12 cellular contexts compared by ENCODE assay signal in the genomic region with DNA sequence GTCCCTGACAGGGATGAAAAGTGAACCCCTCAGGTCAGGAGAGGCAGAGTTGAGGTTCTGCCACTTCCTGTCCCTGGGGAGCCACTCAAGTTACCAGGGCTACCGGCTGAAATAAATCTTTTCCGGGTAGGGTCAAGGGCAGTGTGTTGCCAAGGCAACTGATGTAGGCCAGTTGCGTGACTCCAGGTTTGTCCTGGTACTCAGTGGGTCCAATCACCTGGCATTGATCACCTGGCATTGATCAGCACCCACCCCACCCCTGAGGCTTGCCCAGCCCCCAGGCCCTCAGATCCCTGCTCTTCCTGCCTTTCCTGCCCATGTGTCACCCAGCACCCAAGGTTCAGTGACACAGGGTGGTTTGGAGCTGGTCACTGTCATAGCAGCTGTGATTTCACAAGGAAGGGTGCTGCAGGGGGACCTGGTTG. TPM values are rescaled to one million over a fixed set of nuclear protein-coding genes. Genes with fewer than 3 reads are reported as not detected.
DNase-seq lines count a peak whose midpoint lies in the region; ATAC-seq and TF ChIP-seq lines count a peak whose summit lies in the region.
"Had no signal": no experiment of that assay in that cellular context is flagged by ENCODE, and none has a peak within 500 bp of the region (broad histone marks: within the 10 kb centered on the region; RNA-seq: fewer than 3 reads in every experiment).

No MANE protein-coding gene starts in this region.

- peak; percentile 35 for ATAC-seq in GM18909 (IDR thresholded peaks at IDR 0.05; ENCODE audit: poor library complexity, unreplicated experiment)
- ATAC-seq in activated B cell treated with CpG ODN at 0.5 μM for 24 hours (ENCODE audit: low read depth) = peak; percentile 18
- no peak for ATAC-seq in naive thymus-derived CD4-positive, alpha-beta T cell
- no peak for ATAC-seq in left lung
- ATAC-seq in GM19397 (IDR thresholded peaks at IDR 0.05; ENCODE audit: unreplicated experiment) = no peak

- H3K27me3 ChIP-seq in naive thymus-derived CD4-positive, alpha-beta T cell (ENCODE audit: control insufficient read depth in 2 of 2, insufficient read depth in 2 of 2, low read length in 2 of 2) = no peaks in the 10 kb centered on the region
- peaks cover 0 to 15% of the 10 kb centered on the region in 2 donors for H3K27me3 ChIP-seq in left lung

- peak overlapping the region; percentile 35 for H3K27ac ChIP-seq in naive thymus-derived CD4-positive, alpha-beta T cell (ENCODE audit: low read depth, low read length)
- H3K27ac ChIP-seq in left lung = peak overlapping the region in 1 of 2 donors; percentile 18

- no peaks in the 10 kb centered on the region for H3K9me3 Mint-ChIP-seq in activated B cell treated with CpG ODN at 0.5 μM for 24 hours
- no peaks in the 10 kb centered on the region for H3K9me3 Mint-ChIP-seq in naive thymus-derived CD4-positive, alpha-beta T cell

- peaks cover 0 to 17% (median 0%) of the 10 kb centered on the region in 3 experiments for H3K36me3 ChIP-seq in naive thymus-derived CD4-positive, alpha-beta T cell (ENCODE audit: control insufficient read depth in 2 of 3, insufficient read depth in 3 of 3, low read length in 3 of 3)
- peaks cover 0 to 25% of the 10 kb centered on the region in 2 donors for H3K36me3 ChIP-seq in left lung

- H3K4me3 ChIP-seq in naive thymus-derived CD4-positive, alpha-beta T cell (ENCODE audit: low read length) = no peak overlapping the region
- H3K4me3 ChIP-seq in left lung = no peak overlapping the region

- H3K4me1 ChIP-seq in naive thymus-derived CD4-positive, alpha-beta T cell (ENCODE audit: control insufficient read depth in 2 of 2, insufficient read depth in 2 of 2, low read length in 2 of 2) = peaks cover 25 to 35% of the 10 kb centered on the region in 2 donors
- peaks cover 12 to 37% of the 10 kb centered on the region in 2 donors for H3K4me1 ChIP-seq in left lung

- no peaks in the 10 kb centered on the region for H3K9me3 ChIP-seq in naive thymus-derived CD4-positive, alpha-beta T cell (ENCODE audit: control insufficient read depth in 2 of 3, low read length in 3 of 3)
- H3K9me3 ChIP-seq in left lung = no peaks in the 10 kb centered on the region

- DNase-seq in DMS79 treated with DMSO at 0.1 percent for 48 hours (lab: John Stamatoyannopoulos, UW) (peak; percentile 26), DMS79 (lab: John Stamatoyannopoulos, UW) (no peak), activated B cell treated with CpG ODN at 0.5 μM for 24 hours (no peak), LoVo (ENCODE audit: low spot score) (no peak), left lung (no peak)
- DNase-seq in naive thymus-derived CD4-positive, alpha-beta T cell = no peak
- DNase-seq: NCI-H1694; stimulated activated CD4-positive, alpha-beta T cell treated with anti-CD3 and anti-CD28 coated beads, Interleukin-4, amount 100 ng/mL, for 1 hour had no signal

- no peaks in the 10 kb centered on the region for H3K27me3 Mint-ChIP-seq in activated B cell treated with CpG ODN at 0.5 μM for 24 hours
- H3K27me3 Mint-ChIP-seq in naive thymus-derived CD4-positive, alpha-beta T cell = peaks cover 0 to 4% (median 0%) of the 10 kb centered on the region in 5 donors
- H3K27me3 Mint-ChIP-seq: progenitor cell of endocrine pancreas had no signal

- H3K4me3 Mint-ChIP-seq in activated B cell treated with CpG ODN at 0.5 μM for 24 hours = no peak overlapping the region
- no peak overlapping the region for H3K4me3 Mint-ChIP-seq in naive thymus-derived CD4-positive, alpha-beta T cell

- H3K27ac Mint-ChIP-seq in activated B cell treated with CpG ODN at 0.5 μM for 24 hours = peak overlapping the region; percentile 21
- H3K27ac Mint-ChIP-seq in naive thymus-derived CD4-positive, alpha-beta T cell = peak overlapping the region in 7 of 9 donors; percentile 31 to 81 (median 50)
- H3K27ac Mint-ChIP-seq: progenitor cell of endocrine pancreas had no signal

- peaks cover 46% of the 10 kb centered on the region for H3K4me1 Mint-ChIP-seq in activated B cell treated with CpG ODN at 0.5 μM for 24 hours
- H3K4me1 Mint-ChIP-seq in naive thymus-derived CD4-positive, alpha-beta T cell = peaks cover 19 to 54% (median 35%) of the 10 kb centered on the region in 7 donors

- H3K36me3 Mint-ChIP-seq in activated B cell treated with CpG ODN at 0.5 μM for 24 hours (ENCODE audit: low read depth) = peaks cover 11% of the 10 kb centered on the region
- H3K36me3 Mint-ChIP-seq in naive thymus-derived CD4-positive, alpha-beta T cell = peaks cover 0 to 10% (median 3%) of the 10 kb centered on the region in 5 donors

- TF ChIP-seq CTCF in activated B cell treated with CpG ODN at 0.5 μM for 24 hours (IDR thresholded peaks at IDR 0.05) (no peak), left lung (IDR thresholded peaks at IDR 0.05) (no peak)

- CTCF ChIA-PET in activated B cell treated with CpG ODN at 0.5 μM for 24 hours (lab: Charles Lee) = no interaction called here
- CTCF ChIA-PET in naive thymus-derived CD4-positive, alpha-beta T cell (lab: Charles Lee) = interaction anchor here (0.7 to 1.8 kb wide), 4 partner anchors 10 to 137 kb away, joined by 3 to 7 read pairs (median 4); no protein-coding TSS in a partner anchor

- intact Hi-C loops in activated B cell treated with CpG ODN at 0.5 μM for 24 hours (cut with micrococcal nuclease) (no loop called here), left lung (cut with DNase I) (loop anchor here in 1 of 2 donors (2.0 to 5.0 kb wide), 2 partner anchors 33 to 125 kb away; partner anchors contain the start of gene GIGYF1)
- intact Hi-C loops in naive thymus-derived CD4-positive, alpha-beta T cell (cut with micrococcal nuclease) = no loop called here

- POLR2A ChIA-PET in activated B cell treated with CpG ODN at 0.5 μM for 24 hours (lab: Charles Lee) = interaction anchor here (1.2 to 1.7 kb wide), 2 partner anchors 18 to 108 kb away, joined by 4 to 7 read pairs; partner anchors contain the start of genes FBXO24 and LRCH4
- POLR2A ChIA-PET in naive thymus-derived CD4-positive, alpha-beta T cell (lab: Charles Lee) = interaction anchor here (1.7 to 12.4 kb wide), 2 partner anchors 18 to 19 kb away, joined by 3 to 173 read pairs; partner anchors contain the start of genes FBXO24 and LRCH4

RNA-seq across cellular contexts. Expression of gene SAP25, which starts 5.9 kb away (rescaled TPM):
- total RNA-seq in activated B cell treated with CpG ODN at 0.5 μM for 24 hours = 13.8 and 24.1 TPM in 2 replicates
- total RNA-seq in naive thymus-derived CD4-positive, alpha-beta T cell = 100 to 1,000 TPM in 2 of 5 experiments, 10 to 100 TPM in 3; 29.1 to 174 (median 71.3) TPM
- polyA plus RNA-seq in naive thymus-derived CD4-positive, alpha-beta T cell = under 1 TPM in 1 of 2 donors, not detected in 1; 0.48 TPM
- total RNA-seq in left lung = 1 to 10 TPM; 6.3 to 8.3 TPM
- total RNA-seq: lung microvascular endothelial cell had no signal

RNA-seq across cellular contexts. Expression of gene LRCH4, which starts 18.2 kb away (rescaled TPM):
- total RNA-seq in activated B cell treated with CpG ODN at 0.5 μM for 24 hours (137 and 174 TPM in 2 replicates), left lung (10 to 100 TPM; 66.5 to 86.5 TPM)
- total RNA-seq in naive thymus-derived CD4-positive, alpha-beta T cell = 100 to 1,000 TPM; 199 to 504 (median 407) TPM
- polyA plus RNA-seq in naive thymus-derived CD4-positive, alpha-beta T cell = 100 to 1,000 TPM; 143 to 199 TPM

RNA-seq across cellular contexts. Expression of gene FBXO24, which starts 18.4 kb away (rescaled TPM):
- total RNA-seq in activated B cell treated with CpG ODN at 0.5 μM for 24 hours = 0.29 and 1.9 TPM in 2 replicates
- 1 to 10 TPM in 4 of 5 experiments, under 1 TPM in 1; 0.75 to 3.1 (median 1.7) TPM for total RNA-seq in naive thymus-derived CD4-positive, alpha-beta T cell
- polyA plus RNA-seq in naive thymus-derived CD4-positive, alpha-beta T cell = 1 to 10 TPM; 2.0 TPM
- under 1 TPM; 0.37 to 0.44 TPM for total RNA-seq in left lung

RNA-seq across cellular contexts. Expression of gene AGFG2, which starts 28.8 kb away (rescaled TPM):
- total RNA-seq in activated B cell treated with CpG ODN at 0.5 μM for 24 hours = 9.5 and 10.8 TPM in 2 replicates
- 10 to 100 TPM; 15.8 to 42.4 (median 23.3) TPM for total RNA-seq in naive thymus-derived CD4-positive, alpha-beta T cell
- 1 to 10 TPM; 5.7 to 9.8 TPM for polyA plus RNA-seq in naive thymus-derived CD4-positive, alpha-beta T cell
- 10 to 100 TPM; 28.6 to 34.9 TPM for total RNA-seq in left lung

RNA-seq across cellular contexts. Expression of gene PCOLCE, which starts 34.4 kb away (rescaled TPM):
- total RNA-seq in activated B cell treated with CpG ODN at 0.5 μM for 24 hours = 5.4 and 5.8 TPM in 2 replicates
- total RNA-seq in naive thymus-derived CD4-positive, alpha-beta T cell = 10 to 100 TPM in 1 of 5 experiments, 1 to 10 TPM in 4; 9.1 to 11.7 (median 9.5) TPM
- polyA plus RNA-seq in naive thymus-derived CD4-positive, alpha-beta T cell = under 1 TPM in 1 of 2 donors, not detected in 1; 0.64 TPM
- total RNA-seq in left lung = 100 to 1,000 TPM; 158 to 204 TPM
- total RNA-seq: lung microvascular endothelial cell had no signal

Comparison
In these comparisons a context has a peak if more than half of its experiments do, and no peak if none do; other contexts are left out.
1. ATAC-seq: peak in GM18909 (single experiment) and activated B cell treated with CpG ODN at 0.5 μM for 24 hours (single experiment); none in naive thymus-derived CD4-positive, alpha-beta T cell (single experiment), left lung (single experiment) and GM19397 (single experiment).